Comparison of ENCODE assay signal across 22 cellular contexts in genomic region chr12:125092108-125092871, GRCh38. TPM values are rescaled to one million over a fixed set of nuclear protein-coding genes. Genes with fewer than 3 reads are reported as not detected.
A peak's percentile ranks its signal among the peaks of the same experiment; 100 is the strongest.
DNase-seq lines count a peak whose midpoint lies in the region; ATAC-seq, FAIRE-seq and TF ChIP-seq lines count a peak whose summit lies in the region.
"Had no signal": no experiment of that assay in that cellular context is flagged by ENCODE, and none has a peak within 500 bp of the region (broad histone marks: within the 10 kb centered on the region; RNA-seq: fewer than 3 reads in every experiment).

No MANE protein-coding gene starts in this region.

- H3K4me3 ChIP-seq in IMR-90 (ENCODE audit: insufficient read depth, low read depth, low read length) (no peak overlapping the region), esophagus (ENCODE audit: low read depth in 1 of 2, low read length in 2 of 2) (no peak overlapping the region), keratinocyte (ENCODE audit: control insufficient read depth in 2 of 3, extremely low read depth in 1 of 3, insufficient read depth in 2 of 3, low read depth in 1 of 3, low read length in 3 of 3) (no peak overlapping the region), stomach (no peak overlapping the region)
- H3K4me3 ChIP-seq: HAP-1, PC-9, SK-N-MC, testis had no signal

- H3K4me2 ChIP-seq in IMR-90 (ENCODE audit: low read depth, low read length) (no peak overlapping the region), keratinocyte (ENCODE audit: control insufficient read depth, extremely low read depth, insufficient read depth, low read depth, low read length) (peak overlapping the region; percentile 40)
- H3K4me2 ChIP-seq: PC-9 had no signal

- intact Hi-C loops in IMR-90 (cut with micrococcal nuclease) (no loop called here), stomach (cut with DNase I; ENCODE audit: low total_unique reads) (no loop called here)
- intact Hi-C loops in activated CD4-positive, alpha-beta T cell treated with anti-CD3 and anti-CD28 coated beads for 36 hours (cut with DNase I, micrococcal nuclease): no loop called here

- in situ Hi-C loops in IMR-90 (cut with MboI; ENCODE audit: low sequenced_read_pairs): no loop called here

- no peak overlapping the region for H2BK15ac ChIP-seq in IMR-90 (ENCODE audit: low read depth, low read length)

- H2BK120ac ChIP-seq in IMR-90 (ENCODE audit: low read depth, low read length): no peak overlapping the region

- no peak overlapping the region for H3K14ac ChIP-seq in IMR-90 (replicated peaks; ENCODE audit: low read depth, low read length)

- no TSS peak for BruUV-seq in IMR-90 (replicated peaks; lab: Mats Ljungman, UMichigan)

- dilution Hi-C loops in IMR-90 (cut with HindIII; ENCODE audit: low sequenced_read_pairs, unreplicated experiment): no loop called here
- dilution Hi-C loops in keratinocyte (cut with MboI; ENCODE audit: extremely low pct_ligation_motif_present, low sequenced_read_pairs): no loop called here

- no peaks in the 10 kb centered on the region for H3K4me1 Mint-ChIP-seq in activated CD4-positive, alpha-beta T cell treated with anti-CD3 and anti-CD28 coated beads for 36 hours
- H3K4me1 Mint-ChIP-seq: B cell, mesothelial cell of epicardium had no signal

- H3K18ac ChIP-seq in IMR-90 (ENCODE audit: low read depth, low read length): no peak overlapping the region

- no peak overlapping the region for H4K5ac ChIP-seq in IMR-90 (ENCODE audit: low read depth, low read length)

- H3K4ac ChIP-seq in IMR-90 (ENCODE audit: low read depth, low read length): no peak overlapping the region

- H3K36me3 ChIP-seq in IMR-90 (ENCODE audit: control insufficient read depth, insufficient read depth, low read length) (peaks cover 26% of the 10 kb centered on the region), esophagus (ENCODE audit: control insufficient read depth in 2 of 2, insufficient read depth in 2 of 2, low read length in 1 of 2) (peaks cover 5 to 56% of the 10 kb centered on the region in 2 donors), keratinocyte (ENCODE audit: control insufficient read depth in 2 of 2, extremely low read depth in 1 of 2, insufficient read depth in 2 of 2, low read length in 2 of 2) (peaks cover 22% of the 10 kb centered on the region in 2 experiments), stomach (peaks cover 0 to 79% (median 67%) of the 10 kb centered on the region in 4 donors)

- H3K27me3 Mint-ChIP-seq in activated CD4-positive, alpha-beta T cell treated with anti-CD3 and anti-CD28 coated beads for 36 hours: no peaks in the 10 kb centered on the region
- H3K27me3 Mint-ChIP-seq: B cell had no signal

- H3K27ac ChIP-seq in IMR-90 (ENCODE audit: insufficient read depth, low read length): no peak overlapping the region
- H3K27ac ChIP-seq in esophagus (ENCODE audit: low read depth in 2 of 2, low read length in 1 of 2): peak overlapping the region; percentile 94 to 98
- peak overlapping the region; percentile 42 for H3K27ac ChIP-seq in keratinocyte (ENCODE audit: control insufficient read depth, insufficient read depth, low read length)
- H3K27ac ChIP-seq in stomach: peak overlapping the region; percentile 60 to 83 (median 74)
- H3K27ac ChIP-seq in caudate nucleus (ENCODE audit: low read depth, low read length): no peak overlapping the region
- H3K27ac ChIP-seq: PC-9, SK-N-MC, testis had no signal

- DNase-seq in IMR-90 (no peak), keratinocyte (ENCODE audit: low read depth, low spot score) (no peak), stomach (no peak), COLO829 (ENCODE audit: low spot score) (no peak), caudate nucleus (lab: John Stamatoyannopoulos, UW) (no peak)
- DNase-seq in activated CD4-positive, alpha-beta T cell treated with anti-CD3 and anti-CD28 coated beads for 36 hours: no peak
- DNase-seq: activated CD8-positive, alpha-beta memory T cell treated with anti-CD3 and anti-CD28 coated beads, Interleukin-2, amount 50 U/mL, for 4 hours; activated gamma-delta T cell treated with Interleukin-2 at 50 U/mL for 16 hours; erythroblast; Kasumi-1; NCI-H1105 treated with DMSO at 0.1 percent for 48 hours; NCI-H82; stimulated activated CD4-positive, alpha-beta T cell treated with anti-CD3 and anti-CD28 coated beads, Interleukin-4, amount 100 ng/mL, for 24 hours; stimulated activated CD8-positive, alpha-beta memory T cell treated with anti-CD3 and anti-CD28 coated beads, Interleukin-4, amount 100 ng/mL, for 48 hours; testis had no signal

- no peak for TF ChIP-seq EP300 in stomach (IDR thresholded peaks at IDR 0.05)

- TF ChIP-seq CTCF in IMR-90 (conservative IDR thresholded peaks at IDR 0.05; ENCODE audit: low read depth, low read length) (no peak), keratinocyte (optimal IDR thresholded peaks at IDR 0.05 in 1 of 3, IDR thresholded peaks at IDR 0.05 in 1 of 3, conservative IDR thresholded peaks at IDR 0.05 in 1 of 3; ENCODE audit: extremely low read depth in 1 of 3, insufficient read depth in 2 of 3, low read length in 3 of 3) (no peak), stomach (IDR thresholded peaks at IDR 0.05) (no peak)

- no peak for FAIRE-seq in keratinocyte (lab: Jason Lieb, UNC)

- ATAC-seq in IMR-90 (ENCODE audit: low read depth) (peak; percentile 21; the same call in 1 of the 2 replicates), HG03045 (IDR thresholded peaks at IDR 0.05; ENCODE audit: unreplicated experiment) (no peak)
- no peak for ATAC-seq in activated CD4-positive, alpha-beta T cell treated with anti-CD3 and anti-CD28 coated beads for 36 hours

- H4K8ac ChIP-seq in IMR-90 (ENCODE audit: low read depth in 2 of 2, low read length in 2 of 2): no peak overlapping the region

- H3K56ac ChIP-seq in IMR-90 (ENCODE audit: extremely low read depth, insufficient read depth, low read length): no peak overlapping the region

- 88% methylated on average over 8 of the region's 17 CpGs; no CpG with 5 or more reads in 1 of the 2 experiments for WGBS in IMR-90 (ENCODE audit: extremely low coverage in 2 of 2, insufficient read length in 1 of 2), 2 experiments
- WGBS in esophagus, 2 donors: 72 to 76% methylated on average over 17 of the region's 17 CpGs
- 36 to 86% (median 55%) methylated on average over 9 to 17 of the region's 17 CpGs for WGBS in stomach, 5 donors

- peaks cover 4 to 6% of the 10 kb centered on the region in 2 experiments; a peak in 2 of 4 replicates for H3K79me1 ChIP-seq in IMR-90 (ENCODE audit: low read depth in 1 of 2, low read length in 2 of 2)

- no peak for TF ChIP-seq POLR2A in IMR-90 (IDR thresholded peaks at IDR 0.05; ENCODE audit: low read depth, low read length)
- TF ChIP-seq POLR2A in stomach (IDR thresholded peaks at IDR 0.05): no peak

- H3K23ac ChIP-seq in IMR-90 (ENCODE audit: low read depth, low read length): no peak overlapping the region

- H2AK5ac ChIP-seq in IMR-90 (ENCODE audit: low read depth, low read length): no peak overlapping the region

- H3K79me2 ChIP-seq in keratinocyte (ENCODE audit: control insufficient read depth, insufficient read depth, low read length): peaks cover 3% of the 10 kb centered on the region

- H2AFZ ChIP-seq in IMR-90 (replicated peaks; ENCODE audit: low read length, poor library complexity) (no peak overlapping the region), keratinocyte (ENCODE audit: control insufficient read depth, low read length) (no peak overlapping the region)
- H2AFZ ChIP-seq: PC-9 had no signal

- POLR2A ChIA-PET in IMR-90 (lab: Charles Lee; ENCODE audit: unreplicated experiment): no interaction called here
- POLR2A ChIA-PET in activated CD4-positive, alpha-beta T cell treated with anti-CD3 and anti-CD28 coated beads for 36 hours (lab: Charles Lee): no interaction called here

- TF ChIP-seq RAD21 in IMR-90 (IDR thresholded peaks at IDR 0.05; ENCODE audit: low read length): no peak

- H3K4me1 ChIP-seq in IMR-90 (ENCODE audit: control insufficient read depth, insufficient read depth, low read length): peaks cover 9% of the 10 kb centered on the region
- H3K4me1 ChIP-seq in esophagus (ENCODE audit: control insufficient read depth in 2 of 2, insufficient read depth in 2 of 2, low read length in 1 of 2): peaks cover 11 to 23% of the 10 kb centered on the region in 2 donors
- H3K4me1 ChIP-seq in keratinocyte (ENCODE audit: control insufficient read depth, extremely low read depth, insufficient read depth, low read length): peaks cover 19% of the 10 kb centered on the region
- peaks cover 10 to 34% (median 26%) of the 10 kb centered on the region in 4 donors for H3K4me1 ChIP-seq in stomach
- H3K4me1 ChIP-seq: HAP-1, testis had no signal

- peak overlapping the region; percentile 65 for H2AK9ac ChIP-seq in IMR-90 (replicated peaks; ENCODE audit: low read depth, low read length, poor library complexity)

- H3K27me3 ChIP-seq in IMR-90 (ENCODE audit: control insufficient read depth, insufficient read depth, low read length): no peaks in the 10 kb centered on the region
- no peaks in the 10 kb centered on the region for H3K27me3 ChIP-seq in esophagus (ENCODE audit: control insufficient read depth in 1 of 2, insufficient read depth in 2 of 2, low read length in 2 of 2)
- no peaks in the 10 kb centered on the region for H3K27me3 ChIP-seq in keratinocyte (ENCODE audit: control insufficient read depth, extremely low read depth, insufficient read depth, low read length)
- H3K27me3 ChIP-seq in stomach: no peaks in the 10 kb centered on the region
- H3K27me3 ChIP-seq: testis had no signal

- H3K4me3 Mint-ChIP-seq in activated CD4-positive, alpha-beta T cell treated with anti-CD3 and anti-CD28 coated beads for 36 hours: no peak overlapping the region
- H3K4me3 Mint-ChIP-seq: B cell, mesothelial cell of epicardium had no signal

- no peaks in the 10 kb centered on the region for H3K9me3 Mint-ChIP-seq in activated CD4-positive, alpha-beta T cell treated with anti-CD3 and anti-CD28 coated beads for 36 hours (ENCODE audit: low read depth)
- H3K9me3 Mint-ChIP-seq: mesothelial cell of epicardium had no signal

- no peak overlapping the region for H4K91ac ChIP-seq in IMR-90 (ENCODE audit: insufficient read depth, low read depth, low read length)

- H4K20me1 ChIP-seq in IMR-90 (ENCODE audit: insufficient read depth, low read length) (0 out of 2 replicates have a peak, but pooled peaks cover 3% of the 10 kb centered on the region), keratinocyte (ENCODE audit: control insufficient read depth, extremely low read depth, insufficient read depth, low read length) (peaks cover 4% of the 10 kb centered on the region)

- H3K9me3 ChIP-seq in IMR-90 (ENCODE audit: control insufficient read depth, insufficient read depth, low read length): no peaks in the 10 kb centered on the region
- H3K9me3 ChIP-seq in esophagus (ENCODE audit: control insufficient read depth in 2 of 2, insufficient read depth in 1 of 2, low read depth in 1 of 2, low read length in 1 of 2): peaks cover 0 to 2% of the 10 kb centered on the region in 2 donors
- H3K9me3 ChIP-seq in keratinocyte (ENCODE audit: control insufficient read depth, low read depth, low read length): no peaks in the 10 kb centered on the region
- no peaks in the 10 kb centered on the region for H3K9me3 ChIP-seq in stomach
- H3K9me3 ChIP-seq: HAP-1, testis had no signal

- CTCF ChIA-PET in IMR-90 (lab: Yijun Ruan, JAX): no interaction called here
- CTCF ChIA-PET in activated CD4-positive, alpha-beta T cell treated with anti-CD3 and anti-CD28 coated beads for 36 hours (lab: Charles Lee): interaction anchor here (0.6 kb wide), 1 partner anchor 879 kb away, joined by 3 read pairs; no protein-coding TSS in a partner anchor

- no peak overlapping the region for H3K27ac Mint-ChIP-seq in activated CD4-positive, alpha-beta T cell treated with anti-CD3 and anti-CD28 coated beads for 36 hours
- H3K27ac Mint-ChIP-seq: B cell, mesothelial cell of epicardium had no signal

- no peak overlapping the region for H2BK20ac ChIP-seq in IMR-90 (ENCODE audit: low read depth, low read length)

- peaks cover 5% of the 10 kb centered on the region for H3K36me3 Mint-ChIP-seq in activated CD4-positive, alpha-beta T cell treated with anti-CD3 and anti-CD28 coated beads for 36 hours (ENCODE audit: low read depth)

- H2BK5ac ChIP-seq in IMR-90 (ENCODE audit: low read depth, low read length, poor library complexity, severe bottlenecking): peak overlapping the region; percentile 4

- H3K9me1 ChIP-seq in IMR-90 (ENCODE audit: insufficient read depth, low read length) (no peaks in the 10 kb centered on the region; the same call in 1 of the 2 replicates), keratinocyte (ENCODE audit: control insufficient read depth, extremely low read depth, insufficient read depth, low read length) (no peaks in the 10 kb centered on the region)

- H3K9ac ChIP-seq in IMR-90 (ENCODE audit: low read depth, low read length): no peak overlapping the region
- peak overlapping the region; percentile 57 for H3K9ac ChIP-seq in keratinocyte (ENCODE audit: control insufficient read depth, extremely low read depth, insufficient read depth, low read length)

RNA-seq across cellular contexts. Expression of gene AACS, which starts 27.1 kb away (rescaled TPM):
- 21.1 and 22.0 TPM in 2 replicates for total RNA-seq in IMR-90 (2012; rRNA removed)
- polyA plus RNA-seq in IMR-90 (2012; rRNA removed): 24.0 and 24.9 TPM in 2 replicates
- polyA plus RNA-seq in IMR-90 (2012; cell fraction: cytosol; rRNA removed): 19.0 and 22.8 TPM in 2 replicates
- polyA plus RNA-seq in IMR-90 (2012; cell fraction: nucleus; rRNA removed; ENCODE audit: low replicate concordance): 44.6 and 53.6 TPM in 2 replicates
- 10 to 100 TPM; 24.3 to 26.9 TPM for polyA plus RNA-seq in esophagus
- 23.9 to 37.8 TPM (median 27.0 TPM) in 3 replicates for polyA plus RNA-seq in keratinocyte
- polyA plus RNA-seq in keratinocyte (2011; ENCODE audit: low read depth): 13.5 TPM
- 23.5 and 30.2 TPM in 2 replicates for polyA plus RNA-seq in keratinocyte (2011; cell fraction: cytosol; rRNA removed)
- polyA plus RNA-seq in keratinocyte (2011; cell fraction: nucleus; rRNA removed): 57.6 and 63.0 TPM in 2 replicates
- polyA plus RNA-seq in keratinocyte (2012; ENCODE audit: low replicate concordance): 25.9 and 37.1 TPM in 2 replicates
- polyA minus RNA-seq in keratinocyte: 35.8 to 66.5 TPM (median 56.4 TPM) in 3 replicates
- polyA minus RNA-seq in keratinocyte (2011; cell fraction: cytosol; rRNA and poly(A)+ RNA removed): 29.4 TPM
- polyA minus RNA-seq in keratinocyte (2011; cell fraction: nucleus; rRNA and poly(A)+ RNA removed): 28.7 and 33.9 TPM in 2 replicates
- total RNA-seq in stomach: 10 to 100 TPM; 23.9 to 56.5 (median 26.3) TPM
- 10 to 100 TPM; 15.0 to 20.2 (median 17.9) TPM for polyA plus RNA-seq in stomach
- 10 to 100 TPM; 13.9 to 16.6 TPM for total RNA-seq in activated CD4-positive, alpha-beta T cell treated with anti-CD3 and anti-CD28 coated beads for 36 hours

Comparison
In these comparisons a context has a peak if more than half of its experiments do, and no peak if none do; other contexts are left out.
1. H3K27ac ChIP-seq: peak in esophagus (2 of 2), keratinocyte (single experiment) and stomach (5 of 5); none in IMR-90 (single experiment) and caudate nucleus (single experiment).